In the genomic region with DNA sequence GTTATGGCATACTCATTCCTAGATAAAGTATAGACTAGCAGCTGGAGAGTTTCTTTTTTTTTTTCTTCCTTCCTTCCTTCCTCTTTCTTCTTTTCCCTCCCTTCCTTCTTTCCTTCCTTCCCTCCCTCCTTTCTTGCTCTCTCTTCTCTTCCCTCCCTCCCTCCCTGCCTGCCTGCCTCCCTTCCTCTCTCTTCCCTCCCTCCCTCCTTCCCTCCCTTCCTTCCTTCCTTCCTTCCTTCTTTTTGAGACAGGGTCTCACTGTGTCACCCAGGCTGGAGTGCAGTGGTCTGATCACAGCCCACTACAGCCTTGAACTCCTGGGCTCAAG, we compare ENCODE assay signal across 15 cellular contexts. TPM values are rescaled to one million over a fixed set of nuclear protein-coding genes. Genes with fewer than 3 reads are reported as not detected.
DNase-seq lines count a peak whose midpoint lies in the region; ATAC-seq, FAIRE-seq and TF ChIP-seq lines count a peak whose summit lies in the region.
"Had no signal": no experiment of that assay in that cellular context is flagged by ENCODE, and none has a peak within 500 bp of the region (broad histone marks: within the 10 kb centered on the region; RNA-seq: fewer than 3 reads in every experiment).

No MANE protein-coding gene starts in this region.

- ATAC-seq in left ventricle myocardium superior (peak; percentile 56), gastrocnemius medialis (no peak), HG03565 (IDR thresholded peaks at IDR 0.05; ENCODE audit: unreplicated experiment) (no peak)
- ATAC-seq: HCT116 had no signal

- no peak for FAIRE-seq in frontal cortex (lab: Jason Lieb, UNC)
- FAIRE-seq: D721Med had no signal

- TF ChIP-seq POLR2A in gastrocnemius medialis (IDR thresholded peaks at IDR 0.05): no peak

- H3K27me3 ChIP-seq in gastrocnemius medialis: no peaks in the 10 kb centered on the region
- H3K27me3 ChIP-seq: MG63, SJSA1 had no signal

- H3K9me3 ChIP-seq in gastrocnemius medialis: no peaks in the 10 kb centered on the region
- H3K9me3 ChIP-seq: MG63, SJSA1 had no signal

- peaks cover 18 to 26% of the 10 kb centered on the region in 2 donors for H3K4me1 ChIP-seq in gastrocnemius medialis

- no peak for DNase-seq in left ventricle myocardium superior
- no peak for DNase-seq in gastrocnemius medialis
- no peak for DNase-seq in frontal cortex (ENCODE audit: low spot score in 2 of 2)
- no peak for DNase-seq in stimulated activated naive CD4-positive, alpha-beta T cell treated with Interleukin-2 at 50 U/mL for 16 hours (lab: John Stamatoyannopoulos, UW)
- DNase-seq in activated effector memory CD4-positive, alpha-beta T cell treated with anti-CD3 and anti-CD28 coated beads, Interleukin-2, amount 50 U/mL, for 16 hours: no peak
- DNase-seq: activated naive CD4-positive, alpha-beta T cell treated with anti-CD3 and anti-CD28 coated beads, Interleukin-2, amount 50 U/mL, for 16 hours; NCI-H2081 treated with DMSO at 0.1 percent for 48 hours; NCI-H82 had no signal

- in situ Hi-C loops in gastrocnemius medialis (cut with MboI; ENCODE audit: low sequenced_read_pairs in 4 of 4): no loop called here

- H3K4me3 ChIP-seq in gastrocnemius medialis: no peak overlapping the region
- H3K4me3 ChIP-seq: MG63, SJSA1 had no signal

- intact Hi-C loops in left ventricle myocardium superior (cut with micrococcal nuclease): no loop called here
- intact Hi-C loops in gastrocnemius medialis (cut with DNase I; ENCODE audit: low total_unique reads): no loop called here

- peak overlapping the region; percentile 75 for H3K27ac ChIP-seq in 22Rv1
- peak overlapping the region; percentile 80 for H3K27ac ChIP-seq in VCaP
- H3K27ac ChIP-seq in gastrocnemius medialis: peak overlapping the region; percentile 38 to 64 (median 54)
- H3K27ac ChIP-seq: SJSA1 had no signal

- no peaks in the 10 kb centered on the region for H3K36me3 ChIP-seq in gastrocnemius medialis
- H3K36me3 ChIP-seq: MG63, SJSA1 had no signal

- TF ChIP-seq CTCF in 22Rv1 (IDR thresholded peaks at IDR 0.05) (no peak), VCaP (conservative IDR thresholded peaks at IDR 0.05) (no peak), gastrocnemius medialis (IDR thresholded peaks at IDR 0.05 in 4 of 5, conservative IDR thresholded peaks at IDR 0.05 in 1 of 5) (no peak)

RNA-seq across cellular contexts. Expression of a gene that starts 7.0 kb away (rescaled TPM):
- total RNA-seq in left ventricle myocardium superior: 10.4 TPM
- total RNA-seq in gastrocnemius medialis: 10 to 100 TPM; 13.3 to 36.8 (median 33.0) TPM
- 12.2 TPM for total RNA-seq in frontal cortex

RNA-seq across cellular contexts. Expression of a gene that starts 47.5 kb away (rescaled TPM):
- total RNA-seq in left ventricle myocardium superior (32.3 TPM), gastrocnemius medialis (10 to 100 TPM; 33.1 to 44.2 (median 35.5) TPM), frontal cortex (39.1 TPM)

RNA-seq across cellular contexts. Expression of a gene that starts 47.6 kb away (rescaled TPM):
- total RNA-seq in left ventricle myocardium superior (51.7 TPM), gastrocnemius medialis (10 to 100 TPM; 27.3 to 52.3 (median 34.8) TPM), frontal cortex (26.5 TPM)
